10 cellular contexts compared by ENCODE assay signal in genomic region chr11:46307785-46308341, GRCh38. TPM values are rescaled to one million over a fixed set of nuclear protein-coding genes. Genes with fewer than 3 reads are reported as not detected.
"Had no signal": no experiment of that assay in that cellular context is flagged by ENCODE, and none has a peak within 500 bp of the region (broad histone marks: within the 10 kb centered on the region; RNA-seq: fewer than 3 reads in every experiment).

No MANE protein-coding gene starts in this region.

- H3K4me3 ChIP-seq: ascending aorta, dorsolateral prefrontal cortex, lung, psoas muscle, suprapubic skin, upper lobe of left lung had no signal

- H3K36me3 ChIP-seq: ascending aorta, suprapubic skin had no signal

- H3K27me3 ChIP-seq: ascending aorta, dorsolateral prefrontal cortex, suprapubic skin, upper lobe of left lung had no signal

- H3K27ac ChIP-seq: ascending aorta, dorsolateral prefrontal cortex, psoas muscle, suprapubic skin, VCaP had no signal

- H3K9me3 ChIP-seq: ascending aorta, psoas muscle, suprapubic skin, upper lobe of left lung had no signal

- H3K4me1 ChIP-seq: ascending aorta, psoas muscle had no signal

RNA-seq across cellular contexts. Expression of gene CREB3L1, which starts 30.4 kb away (rescaled TPM):
- total RNA-seq: activated CD8-positive, alpha-beta T cell treated with anti-CD3 and anti-CD28 coated beads, Interleukin-2, amount 10 ng/mL, durations not matched to agents 7 days and 5 days; naive thymus-derived CD4-positive, alpha-beta T cell had no signal
- polyA plus RNA-seq: immature natural killer cell; naive thymus-derived CD4-positive, alpha-beta T cell had no signal
